ENCODE assay signal across 8 cellular contexts in genomic region chr17:19580566-19580920, GRCh38. TPM values are rescaled to one million over a fixed set of nuclear protein-coding genes. Genes with fewer than 3 reads are reported as not detected.
DNase-seq lines count a peak whose midpoint lies in the region; ATAC-seq, FAIRE-seq and TF ChIP-seq lines count a peak whose summit lies in the region.
"Not testable (repeated sequence)": the region's sequence is repeated elsewhere in the genome, so short reads cannot be mapped to it uniquely, and the experiment has no call there.
"Had no signal": no experiment of that assay in that cellular context is flagged by ENCODE, and none has a peak within 500 bp of the region (broad histone marks: within the 10 kb centered on the region; RNA-seq: fewer than 3 reads in every experiment).

No MANE protein-coding gene starts in this region.

- TF ChIP-seq RAD21 in neural cell (conservative IDR thresholded peaks at IDR 0.05): not testable (repeated sequence)

- intact Hi-C loops in ascending aorta (cut with DNase I); endothelial cell of umbilical vein (cut with micrococcal nuclease); psoas muscle (cut with DNase I); testis (cut with DNase I; ENCODE audit: low total_unique reads): not testable (repeated sequence)

- WGBS in mesenchymal stem cell: 96% methylated on average over 17 of the region's 17 CpGs
- WGBS in psoas muscle, 3 donors: 92 to 93% (median 93%) methylated on average over 17 of the region's 17 CpGs
- WGBS in testis, 2 donors: 77 to 88% methylated on average over 17 of the region's 17 CpGs

- H2AK5ac ChIP-seq in mesenchymal stem cell (ENCODE audit: low read length, severe bottlenecking): not testable (repeated sequence)

- H3K27ac ChIP-seq in HUES6 (ENCODE audit: low read depth, low read length); ascending aorta; endothelial cell of umbilical vein (ENCODE audit: insufficient read depth, low read depth, low read length); mesenchymal stem cell (ENCODE audit: low read length, poor library complexity, severe bottlenecking); neural cell (ENCODE audit: low read length); psoas muscle: not testable (repeated sequence)
- peak overlapping the region; percentile 84 to 90 for H3K27ac ChIP-seq in testis

- FAIRE-seq in endothelial cell of umbilical vein (lab: Jason Lieb, UNC): not testable (repeated sequence)

- H3K9me3 ChIP-seq in HUES6 (ENCODE audit: control insufficient read depth, insufficient read depth, low read depth, low read length); ascending aorta; endothelial cell of umbilical vein (replicated peaks; ENCODE audit: control insufficient read depth, insufficient read depth, low read length); mesenchymal stem cell (ENCODE audit: control insufficient read depth, low read length); neural cell (ENCODE audit: low read length); psoas muscle; testis: not testable (repeated sequence)

- H4K91ac ChIP-seq in mesenchymal stem cell (ENCODE audit: low read length): not testable (repeated sequence)

- H3K4me2 ChIP-seq in endothelial cell of umbilical vein (ENCODE audit: insufficient read depth, low read length); mesenchymal stem cell (ENCODE audit: low read length, poor library complexity, severe bottlenecking); neural cell (ENCODE audit: low read length): not testable (repeated sequence)

- not testable (repeated sequence) for TF ChIP-seq POLR2A in endothelial cell of umbilical vein (IDR thresholded peaks at IDR 0.05; ENCODE audit: low read depth, low read length); testis (IDR thresholded peaks at IDR 0.05)

- not testable (repeated sequence) for TF ChIP-seq CTCF in ascending aorta (IDR thresholded peaks at IDR 0.05); endothelial cell of umbilical vein (IDR thresholded peaks at IDR 0.05; ENCODE audit: extremely low read depth in 1 of 2, insufficient read depth in 1 of 2, low read depth in 1 of 2, low read length in 2 of 2); neural cell (IDR thresholded peaks at IDR 0.05; ENCODE audit: poor library complexity, severe bottlenecking); psoas muscle (IDR thresholded peaks at IDR 0.05); testis (IDR thresholded peaks at IDR 0.05)

- not testable (repeated sequence) for H3F3A ChIP-seq in neural cell (ENCODE audit: insufficient read depth, low read length, poor library complexity, severe bottlenecking)

- not testable (repeated sequence) for H3K4me1 ChIP-seq in HUES6 (ENCODE audit: control insufficient read depth, insufficient read depth, low read length); ascending aorta; endothelial cell of umbilical vein (ENCODE audit: control insufficient read depth, extremely low read depth, insufficient read depth, low read length); psoas muscle
- peaks cover 12% of the 10 kb centered on the region for H3K4me1 ChIP-seq in mesenchymal stem cell (ENCODE audit: control insufficient read depth, insufficient read depth, low read depth, low read length)
- H3K4me1 ChIP-seq in testis: peaks cover 27% of the 10 kb centered on the region

- H3K9ac ChIP-seq in HUES6 (ENCODE audit: low read length); endothelial cell of umbilical vein (replicated peaks; ENCODE audit: extremely low read depth, insufficient read depth, low read length); neural cell (ENCODE audit: low read length): not testable (repeated sequence)
- peak overlapping the region; percentile 72 for H3K9ac ChIP-seq in mesenchymal stem cell (ENCODE audit: low read length)

- H3K18ac ChIP-seq in mesenchymal stem cell (ENCODE audit: low read depth in 1 of 2, low read length in 2 of 2): not testable (repeated sequence)

- not testable (repeated sequence) for H2BK15ac ChIP-seq in mesenchymal stem cell (ENCODE audit: low read depth, poor library complexity, severe bottlenecking)

- H4K8ac ChIP-seq in mesenchymal stem cell (ENCODE audit: low read length): not testable (repeated sequence)

- BruUV-seq in endothelial cell of umbilical vein (replicated peaks; lab: Mats Ljungman, UMichigan): not testable (repeated sequence)

- H3K14ac ChIP-seq in mesenchymal stem cell (ENCODE audit: low read length in 2 of 2): not testable (repeated sequence)

- POLR2A ChIA-PET in endothelial cell of umbilical vein (lab: Charles Lee): interaction anchor here (0.7 kb wide), 2 partner anchors 35 to 48 kb away, joined by 3 to 4 read pairs; no protein-coding TSS in a partner anchor

- H3K4ac ChIP-seq in mesenchymal stem cell (ENCODE audit: low read depth in 1 of 2, low read length in 2 of 2): not testable (repeated sequence)

- not testable (repeated sequence) for H3K36me3 ChIP-seq in HUES6 (ENCODE audit: control insufficient read depth, insufficient read depth, low read length); ascending aorta; endothelial cell of umbilical vein (ENCODE audit: control insufficient read depth in 2 of 2, extremely low read depth in 1 of 2, insufficient read depth in 2 of 2, low read length in 2 of 2); mesenchymal stem cell (ENCODE audit: control insufficient read depth in 1 of 2, insufficient read depth in 2 of 2, low read depth in 1 of 2, low read length in 2 of 2); neural cell (ENCODE audit: insufficient read depth, low read length); testis (ENCODE audit: low read depth, missing control alignments)
- H3K36me3 ChIP-seq in psoas muscle (ENCODE audit: insufficient read depth in 1 of 2, low read depth in 1 of 2): peaks cover 0 to 18% of the 10 kb centered on the region in 2 donors

- dilution Hi-C loops in endothelial cell of umbilical vein (cut with MboI; ENCODE audit: extremely low pct_ligation_motif_present, low sequenced_read_pairs): not testable (repeated sequence)

- not testable (repeated sequence) for H2BK5ac ChIP-seq in mesenchymal stem cell (ENCODE audit: low read depth, low read length, poor library complexity, severe bottlenecking)

- peak in 1 of 4 donors; percentile 5 for ATAC-seq in psoas muscle

- H3K9me2 ChIP-seq in neural cell (ENCODE audit: insufficient read depth, low read length): not testable (repeated sequence)

- not testable (repeated sequence) for H3K27me3 ChIP-seq in HUES6 (ENCODE audit: control insufficient read depth, insufficient read depth, low read length); ascending aorta; endothelial cell of umbilical vein (ENCODE audit: control insufficient read depth in 2 of 2, insufficient read depth in 2 of 2, low read length in 2 of 2); psoas muscle (ENCODE audit: insufficient read depth in 3 of 3, low read length in 2 of 3); testis
- H3K27me3 ChIP-seq in mesenchymal stem cell (ENCODE audit: control insufficient read depth in 1 of 2, insufficient read depth in 1 of 2, low read length in 2 of 2) (peaks cover 28 to 41% of the 10 kb centered on the region in 2 experiments), neural cell (ENCODE audit: insufficient read depth, low read depth, low read length) (peaks cover 21% of the 10 kb centered on the region)

- TF ChIP-seq EP300 in neural cell (conservative IDR thresholded peaks at IDR 0.05; ENCODE audit: poor library complexity, severe bottlenecking): not testable (repeated sequence)

- peak overlapping the region; percentile 57; the same call in 1 of the 2 replicates for H3K4me3 ChIP-seq in HUES6 (ENCODE audit: low read depth, low read length)
- peak overlapping the region; percentile 66 to 67 for H3K4me3 ChIP-seq in ascending aorta
- H3K4me3 ChIP-seq in endothelial cell of umbilical vein (replicated peaks in 1 of 3; ENCODE audit: insufficient read depth in 1 of 3, low read depth in 1 of 3, low read length in 3 of 3): not testable (repeated sequence)
- H3K4me3 ChIP-seq in mesenchymal stem cell (ENCODE audit: insufficient read depth in 1 of 2, low read depth in 1 of 2, low read length in 2 of 2): peak overlapping the region in 1 of 2 experiments; percentile 74
- peak overlapping the region; percentile 56 for H3K4me3 ChIP-seq in neural cell (ENCODE audit: low read length)
- H3K4me3 ChIP-seq in psoas muscle: peak overlapping the region; percentile 64
- peak overlapping the region; percentile 59 to 62 for H3K4me3 ChIP-seq in testis

- not testable (repeated sequence) for DNase-seq in ascending aorta (ENCODE audit: low spot score in 2 of 2); endothelial cell of umbilical vein (ENCODE audit: low read depth, low spot score); mesenchymal stem cell; psoas muscle; testis

- H3K23ac ChIP-seq in mesenchymal stem cell (ENCODE audit: low read length in 2 of 2): not testable (repeated sequence)

- not testable (repeated sequence) for H3K79me1 ChIP-seq in mesenchymal stem cell (replicated peaks; ENCODE audit: low read length, poor library complexity, severe bottlenecking)

- not testable (repeated sequence) for H4K20me1 ChIP-seq in endothelial cell of umbilical vein (replicated peaks; ENCODE audit: control insufficient read depth, extremely low read depth, insufficient read depth, low read length); neural cell (ENCODE audit: insufficient read depth)

- H2BK120ac ChIP-seq in mesenchymal stem cell (ENCODE audit: low read depth, low read length): not testable (repeated sequence)

- H3K79me2 ChIP-seq in endothelial cell of umbilical vein (ENCODE audit: control insufficient read depth, insufficient read depth, low read length); neural cell (replicated peaks; ENCODE audit: insufficient read depth, low read length): not testable (repeated sequence)

- CTCF ChIA-PET in endothelial cell of umbilical vein (lab: Charles Lee): interaction anchor here (1.2 to 1.8 kb wide), 3 partner anchors 53 to 68 kb away, joined by 3 to 5 read pairs (median 4); partner anchors contain the start of gene ALDH3A2

- peak overlapping the region; percentile 89 for H2AFZ ChIP-seq in endothelial cell of umbilical vein (ENCODE audit: low read depth, low read length)
- not testable (repeated sequence) for H2AFZ ChIP-seq in mesenchymal stem cell (ENCODE audit: low read depth, low read length); neural cell (ENCODE audit: low read depth, low read length)

- not testable (repeated sequence) for H3K9me1 ChIP-seq in endothelial cell of umbilical vein (replicated peaks; ENCODE audit: control insufficient read depth, extremely low read depth, insufficient read depth, low read length)

- not testable (repeated sequence) for H2BK12ac ChIP-seq in mesenchymal stem cell (ENCODE audit: low read length in 2 of 2)

RNA-seq across cellular contexts. Expression of gene SLC47A1, which starts 46.9 kb away (rescaled TPM):
- total RNA-seq in ascending aorta: 0.64 TPM
- 0.90 and 3.3 TPM in 2 replicates for total RNA-seq in endothelial cell of umbilical vein
- polyA plus RNA-seq in endothelial cell of umbilical vein: 6.9 and 8.0 TPM in 2 replicates
- polyA plus RNA-seq in endothelial cell of umbilical vein (2011; cell fraction: cytosol; rRNA removed): 4.4 and 4.8 TPM in 2 replicates
- 6.5 and 6.8 TPM in 2 replicates for polyA plus RNA-seq in endothelial cell of umbilical vein (2011; cell fraction: nucleus; rRNA removed)
- 7.5 and 7.7 TPM in 2 replicates for polyA plus RNA-seq in endothelial cell of umbilical vein (2012)
- polyA minus RNA-seq in endothelial cell of umbilical vein: 9.4 and 16.0 TPM in 2 replicates
- polyA minus RNA-seq in endothelial cell of umbilical vein (2011; cell fraction: cytosol; rRNA and poly(A)+ RNA removed): 3.3 TPM
- 2.7 and 2.9 TPM in 2 replicates for polyA minus RNA-seq in endothelial cell of umbilical vein (2011; cell fraction: nucleus; rRNA and poly(A)+ RNA removed)
- polyA plus RNA-seq in mesenchymal stem cell (2013, experiment 1 of 2): not detected
- polyA plus RNA-seq in mesenchymal stem cell (2013, experiment 2 of 2): not detected
- not detected in 2 replicates for polyA plus RNA-seq in neural cell
- not detected in 2 replicates for polyA minus RNA-seq in neural cell
- total RNA-seq in psoas muscle: 10 to 100 TPM; 27.7 to 57.3 (median 42.8) TPM
- 10 to 100 TPM; 13.0 to 29.1 (median 20.7) TPM for polyA plus RNA-seq in psoas muscle
- total RNA-seq in testis: 10 to 100 TPM; 20.1 to 97.3 TPM
- 39.8 TPM for polyA plus RNA-seq in testis (ENCODE audit: insufficient read depth, low read depth, low replicate concordance)
- polyA plus RNA-seq: IgD-negative memory B cell had no signal
